17 cellular contexts compared by ENCODE assay signal in the genomic region with DNA sequence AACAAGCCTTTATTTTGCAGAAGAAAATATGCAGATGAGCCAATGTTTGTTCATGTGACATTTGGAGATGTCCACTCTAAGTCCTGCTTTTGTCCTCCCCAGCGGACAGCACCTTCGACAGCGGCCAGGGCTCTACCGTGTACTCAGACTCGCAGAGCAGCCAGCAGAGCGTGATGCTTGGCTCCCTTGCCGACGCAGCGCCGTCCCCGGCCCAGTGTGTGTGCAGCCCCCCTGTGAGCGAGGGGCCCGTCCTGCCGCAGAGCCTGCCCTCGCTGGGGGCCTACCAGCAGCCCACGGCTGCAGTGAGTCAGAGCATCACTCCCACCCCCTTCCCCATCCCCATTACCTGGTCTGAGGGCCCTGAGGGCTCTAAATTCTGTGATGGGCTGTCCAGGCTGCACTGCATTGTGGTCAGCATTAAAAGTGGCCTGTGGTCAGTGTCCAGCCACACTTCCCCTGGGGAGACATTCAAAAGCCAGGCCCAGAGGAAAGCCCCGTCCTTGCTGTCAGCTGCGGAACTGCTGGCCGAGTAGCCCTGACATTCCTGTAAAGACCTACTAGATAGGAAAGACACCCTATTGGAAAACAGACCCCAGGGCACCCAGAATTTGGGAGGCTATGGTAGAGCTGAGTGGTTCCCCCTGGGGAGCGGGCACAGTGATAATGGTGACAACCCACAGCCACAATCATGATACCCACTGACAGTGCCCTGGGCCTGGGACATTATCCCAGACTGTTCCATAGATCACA.
A peak's percentile ranks its signal among the peaks of the same experiment; 100 is the strongest.
DNase-seq lines count a peak whose midpoint lies in the region; ATAC-seq and TF ChIP-seq lines count a peak whose summit lies in the region.
"Had no signal": no experiment of that assay in that cellular context is flagged by ENCODE, and none has a peak within 500 bp of the region (broad histone marks: within the 10 kb centered on the region; RNA-seq: fewer than 3 reads in every experiment).

No MANE protein-coding gene starts in this region.

- no peak overlapping the region for H3K4me3 Mint-ChIP-seq in activated naive CD8-positive, alpha-beta T cell treated with anti-CD3 and anti-CD28 coated beads, Interleukin-2, amount 10 ng/mL, durations not matched to agents 7 days and 5 days
- no peak overlapping the region for H3K4me3 Mint-ChIP-seq in activated naive CD8-positive, alpha-beta T cell treated with anti-CD3 and anti-CD28 coated beads for 36 hours
- H3K4me3 Mint-ChIP-seq: H9, IgD-negative memory B cell had no signal

- H3K36me3 Mint-ChIP-seq in activated naive CD8-positive, alpha-beta T cell treated with anti-CD3 and anti-CD28 coated beads, Interleukin-2, amount 10 ng/mL, durations not matched to agents 7 days and 5 days: no peaks in the 10 kb centered on the region
- H3K36me3 Mint-ChIP-seq in activated naive CD8-positive, alpha-beta T cell treated with anti-CD3 and anti-CD28 coated beads for 36 hours: no peaks in the 10 kb centered on the region
- H3K36me3 Mint-ChIP-seq: IgD-negative memory B cell had no signal

- TF ChIP-seq EP300 in upper lobe of left lung (IDR thresholded peaks at IDR 0.05): no peak

- H3K4me3 ChIP-seq in upper lobe of right lung (no peak overlapping the region), upper lobe of left lung (no peak overlapping the region)

- H3K4me1 ChIP-seq in upper lobe of right lung (no peaks in the 10 kb centered on the region), upper lobe of left lung (no peaks in the 10 kb centered on the region)

- no peaks in the 10 kb centered on the region for H3K27me3 Mint-ChIP-seq in activated naive CD8-positive, alpha-beta T cell treated with anti-CD3 and anti-CD28 coated beads, Interleukin-2, amount 10 ng/mL, durations not matched to agents 7 days and 5 days
- no peaks in the 10 kb centered on the region for H3K27me3 Mint-ChIP-seq in activated naive CD8-positive, alpha-beta T cell treated with anti-CD3 and anti-CD28 coated beads for 36 hours

- H3K27ac Mint-ChIP-seq in activated naive CD8-positive, alpha-beta T cell treated with anti-CD3 and anti-CD28 coated beads, Interleukin-2, amount 10 ng/mL, durations not matched to agents 7 days and 5 days: no peak overlapping the region
- H3K27ac Mint-ChIP-seq in activated naive CD8-positive, alpha-beta T cell treated with anti-CD3 and anti-CD28 coated beads for 36 hours: no peak overlapping the region
- H3K27ac Mint-ChIP-seq: H9, IgD-negative memory B cell had no signal

- DNase-seq in activated naive CD8-positive, alpha-beta T cell treated with anti-CD3 and anti-CD28 coated beads, Interleukin-2, amount 10 ng/mL, durations not matched to agents 7 days and 5 days: peak; percentile 19
- no peak for DNase-seq in activated naive CD8-positive, alpha-beta T cell treated with anti-CD3 and anti-CD28 coated beads for 36 hours
- DNase-seq in left ventricle myocardium superior (peak; percentile 27), mesenteric fat pad (ENCODE audit: low spot score) (peak; percentile 59), upper lobe of right lung (peak; percentile 48), HT-29 (ENCODE audit: low spot score) (no peak), upper lobe of left lung (no peak), SKM-1 treated with dmso at 0.1 percent for 144 hours (lab: John Stamatoyannopoulos, UW; ENCODE audit: unreplicated experiment) (no peak)
- DNase-seq: 8988T, H9, MV-4-11, NCI-H1417 treated with DMSO at 0.1 percent for 48 hours, NCI-H2029 treated with DMSO at 0.1 percent for 48 hours, NCI-H510A, NCI-H82 had no signal

- H3K9me3 ChIP-seq in upper lobe of right lung: no peaks in the 10 kb centered on the region
- no peaks in the 10 kb centered on the region for H3K9me3 ChIP-seq in upper lobe of left lung

- intact Hi-C loops in left ventricle myocardium superior (cut with micrococcal nuclease) (no loop called here), upper lobe of right lung (cut with DNase I) (no loop called here)

- TF ChIP-seq POLR2A in upper lobe of left lung (IDR thresholded peaks at IDR 0.05): no peak

- H3K36me3 ChIP-seq in upper lobe of right lung (no peaks in the 10 kb centered on the region), upper lobe of left lung (no peaks in the 10 kb centered on the region)

- WGBS in upper lobe of left lung, 2 donors: 90 to 94% methylated on average over 15 to 20 of the region's 20 CpGs

- TF ChIP-seq CTCF in upper lobe of right lung (IDR thresholded peaks at IDR 0.05) (no peak), upper lobe of left lung (IDR thresholded peaks at IDR 0.05) (no peak)

- H3K9me3 Mint-ChIP-seq in activated naive CD8-positive, alpha-beta T cell treated with anti-CD3 and anti-CD28 coated beads, Interleukin-2, amount 10 ng/mL, durations not matched to agents 7 days and 5 days: no peaks in the 10 kb centered on the region
- no peaks in the 10 kb centered on the region for H3K9me3 Mint-ChIP-seq in activated naive CD8-positive, alpha-beta T cell treated with anti-CD3 and anti-CD28 coated beads for 36 hours
- H3K9me3 Mint-ChIP-seq: H9, IgD-negative memory B cell had no signal

- H3K27me3 ChIP-seq in upper lobe of right lung (no peaks in the 10 kb centered on the region), upper lobe of left lung (no peaks in the 10 kb centered on the region)

- no peak overlapping the region for H3K27ac ChIP-seq in upper lobe of right lung
- no peak overlapping the region for H3K27ac ChIP-seq in upper lobe of left lung

- POLR2A ChIA-PET in activated naive CD8-positive, alpha-beta T cell treated with anti-CD3 and anti-CD28 coated beads, Interleukin-2, amount 10 ng/mL, durations not matched to agents 7 days and 5 days (lab: Charles Lee): no interaction called here

- no peaks in the 10 kb centered on the region for H3K4me1 Mint-ChIP-seq in activated naive CD8-positive, alpha-beta T cell treated with anti-CD3 and anti-CD28 coated beads, Interleukin-2, amount 10 ng/mL, durations not matched to agents 7 days and 5 days
- no peaks in the 10 kb centered on the region for H3K4me1 Mint-ChIP-seq in activated naive CD8-positive, alpha-beta T cell treated with anti-CD3 and anti-CD28 coated beads for 36 hours
- H3K4me1 Mint-ChIP-seq: IgD-negative memory B cell had no signal

- no peak for ATAC-seq in activated naive CD8-positive, alpha-beta T cell treated with anti-CD3 and anti-CD28 coated beads, Interleukin-2, amount 10 ng/mL, durations not matched to agents 7 days and 5 days (ENCODE audit: low read depth)
- ATAC-seq in left ventricle myocardium superior: no peak
- no peak for ATAC-seq in upper lobe of right lung
- no peak for ATAC-seq in upper lobe of left lung (ENCODE audit: low FRiP score in 2 of 2)
- ATAC-seq: Panc1 had no signal

Comparison
In these comparisons a context has a peak if more than half of its experiments do, and no peak if none do; other contexts are left out.
1. DNase-seq: peak in activated naive CD8-positive, alpha-beta T cell treated with anti-CD3 and anti-CD28 coated beads, Interleukin-2, amount 10 ng/mL, durations not matched to agents 7 days and 5 days (single experiment), left ventricle myocardium superior (single experiment), mesenteric fat pad (single experiment) and upper lobe of right lung (single experiment); none in activated naive CD8-positive, alpha-beta T cell treated with anti-CD3 and anti-CD28 coated beads for 36 hours (single experiment), HT-29 (single experiment), upper lobe of left lung (0 of 2) and SKM-1 treated with dmso at 0.1 percent for 144 hours (single experiment).